Comparison of ENCODE assay signal across 19 cellular contexts in genomic region chr2:12755384-12755783, GRCh38. TPM values are rescaled to one million over a fixed set of nuclear protein-coding genes. Genes with fewer than 3 reads are reported as not detected.
A peak's percentile ranks its signal among the peaks of the same experiment; 100 is the strongest.
DNase-seq lines count a peak whose midpoint lies in the region; TF ChIP-seq lines count a peak whose summit lies in the region.
"Had no signal": no experiment of that assay in that cellular context is flagged by ENCODE, and none has a peak within 500 bp of the region (broad histone marks: within the 10 kb centered on the region; RNA-seq: fewer than 3 reads in every experiment).

No MANE protein-coding gene starts in this region.

- no peak overlapping the region for H4K91ac ChIP-seq in mesenchymal stem cell (ENCODE audit: low read length)

- no peak overlapping the region for H2AK5ac ChIP-seq in mesenchymal stem cell (ENCODE audit: low read length, severe bottlenecking)

- H3K4ac ChIP-seq in mesenchymal stem cell (ENCODE audit: low read depth in 1 of 2, low read length in 2 of 2) = no peak overlapping the region

- no peak overlapping the region for H2BK120ac ChIP-seq in mesenchymal stem cell (ENCODE audit: low read depth, low read length)

- no peak overlapping the region for H3K4me2 ChIP-seq in mesenchymal stem cell (ENCODE audit: low read length, poor library complexity, severe bottlenecking)
- H3K4me2 ChIP-seq: BLaER1 treated with 17β-estradiol and CSF1 and Interleukin-3, amounts not matched to agents 10 nM and 100 nM had no signal

- intact Hi-C loops in left ventricle myocardium inferior (cut with micrococcal nuclease) = no loop called here
- intact Hi-C loops in adrenal gland (cut with DNase I) = no loop called here

- H3K9ac ChIP-seq in mesenchymal stem cell (ENCODE audit: low read length) = no peak overlapping the region
- H3K9ac ChIP-seq: BLaER1 treated with 17β-estradiol and CSF1 and Interleukin-3, amounts not matched to agents 10 nM and 100 nM had no signal

- H3K27ac ChIP-seq in left ventricle myocardium inferior (replicated peaks) = peak overlapping the region; percentile 69
- no peak overlapping the region for H3K27ac ChIP-seq in right atrium auricular region
- H3K27ac ChIP-seq in adrenal gland = no peak overlapping the region
- H3K27ac ChIP-seq in mesenchymal stem cell (ENCODE audit: low read length, poor library complexity, severe bottlenecking) = no peak overlapping the region
- no peak overlapping the region for H3K27ac ChIP-seq in tibial nerve
- H3K27ac ChIP-seq: 22Rv1; BLaER1 treated with 17β-estradiol and CSF1 and Interleukin-3, amounts not matched to agents 10 nM and 100 nM had no signal

- H3K18ac ChIP-seq in mesenchymal stem cell (ENCODE audit: low read depth in 1 of 2, low read length in 2 of 2) = no peak overlapping the region

- H3K4me1 ChIP-seq in left ventricle myocardium inferior (peaks cover 37% of the 10 kb centered on the region), right atrium auricular region (no peaks in the 10 kb centered on the region), adrenal gland (replicated peaks in 1 of 2) (peaks cover 0 to 8% of the 10 kb centered on the region in 2 donors), mesenchymal stem cell (ENCODE audit: control insufficient read depth, insufficient read depth, low read depth, low read length) (peaks cover 2% of the 10 kb centered on the region), tibial nerve (peaks cover 0 to 8% (median 0%) of the 10 kb centered on the region in 4 donors)
- H3K4me1 ChIP-seq: BLaER1 treated with 17β-estradiol and CSF1 and Interleukin-3, amounts not matched to agents 10 nM and 100 nM; HAP-1 had no signal

- WGBS in adrenal gland, 4 donors = 16 to 45% (median 28%) methylated on average over 3 of the region's 3 CpGs
- WGBS in mesenchymal stem cell = 80% methylated on average over 3 of the region's 3 CpGs
- 65 to 76% methylated on average over 3 of the region's 3 CpGs for WGBS in tibial nerve, 2 donors

- no peak overlapping the region for H2AFZ ChIP-seq in mesenchymal stem cell (ENCODE audit: low read depth, low read length)

- DNase-seq in left ventricle myocardium inferior = no peak
- no peak for DNase-seq in right atrium auricular region (ENCODE audit: low spot score)
- DNase-seq in adrenal gland = peak in 4 of 7 donors; percentile 13 to 47 (median 20)
- no peak for DNase-seq in mesenchymal stem cell
- DNase-seq in NCI-H1930 (lab: John Stamatoyannopoulos, UW) = no peak
- DNase-seq in tibial nerve (ENCODE audit: low spot score in 2 of 2) = no peak
- DNase-seq in stimulated activated CD4-positive, alpha-beta T cell treated with anti-CD3 and anti-CD28 coated beads, Interleukin-2, amount 100 ng/mL, for 24 hours = no peak
- DNase-seq: CD4-positive, alpha-beta T cell; CD8-positive, alpha-beta memory T cell; DMS 273 treated with DMSO at 0.1 percent for 48 hours; DMS79; EL; GDM1; GOT3; HFFc6 had no signal

- H3K14ac ChIP-seq in mesenchymal stem cell (ENCODE audit: low read length in 2 of 2) = no peak overlapping the region

- TF ChIP-seq EP300 in tibial nerve (IDR thresholded peaks at IDR 0.05) = no peak

- H3K36me3 ChIP-seq in left ventricle myocardium inferior (no peaks in the 10 kb centered on the region), right atrium auricular region (no peaks in the 10 kb centered on the region), adrenal gland (replicated peaks in 1 of 2) (no peaks in the 10 kb centered on the region), mesenchymal stem cell (ENCODE audit: control insufficient read depth in 1 of 2, insufficient read depth in 2 of 2, low read depth in 1 of 2, low read length in 2 of 2) (no peaks in the 10 kb centered on the region), tibial nerve (no peaks in the 10 kb centered on the region)
- H3K36me3 ChIP-seq: BLaER1 treated with 17β-estradiol and CSF1 and Interleukin-3, amounts not matched to agents 10 nM and 100 nM; HAP-1 had no signal

- H2BK12ac ChIP-seq in mesenchymal stem cell (ENCODE audit: low read length in 2 of 2) = peak overlapping the region in 1 of 2 experiments; percentile 55

- no peak overlapping the region for H4K8ac ChIP-seq in mesenchymal stem cell (ENCODE audit: low read length)

- TF ChIP-seq POLR2A in adrenal gland (IDR thresholded peaks at IDR 0.05) (no peak), tibial nerve (IDR thresholded peaks at IDR 0.05) (no peak)

- H3K27me3 ChIP-seq in left ventricle myocardium inferior (ENCODE audit: low read depth) = no peaks in the 10 kb centered on the region
- H3K27me3 ChIP-seq in right atrium auricular region = no peaks in the 10 kb centered on the region
- H3K27me3 ChIP-seq in adrenal gland = no peaks in the 10 kb centered on the region
- no peaks in the 10 kb centered on the region for H3K27me3 ChIP-seq in mesenchymal stem cell (ENCODE audit: control insufficient read depth in 1 of 2, insufficient read depth in 1 of 2, low read length in 2 of 2)
- no peaks in the 10 kb centered on the region for H3K27me3 ChIP-seq in tibial nerve
- H3K27me3 ChIP-seq: BLaER1 treated with 17β-estradiol and CSF1 and Interleukin-3, amounts not matched to agents 10 nM and 100 nM had no signal

- no peaks in the 10 kb centered on the region for H3K79me1 ChIP-seq in mesenchymal stem cell (replicated peaks; ENCODE audit: low read length, poor library complexity, severe bottlenecking)

- no peak overlapping the region for H3K4me3 ChIP-seq in left ventricle myocardium inferior
- no peak overlapping the region for H3K4me3 ChIP-seq in right atrium auricular region
- no peak overlapping the region for H3K4me3 ChIP-seq in adrenal gland
- no peak overlapping the region for H3K4me3 ChIP-seq in mesenchymal stem cell (ENCODE audit: insufficient read depth in 1 of 2, low read depth in 1 of 2, low read length in 2 of 2)
- no peak overlapping the region for H3K4me3 ChIP-seq in tibial nerve
- H3K4me3 ChIP-seq: BLaER1 treated with 17β-estradiol and CSF1 and Interleukin-3, amounts not matched to agents 10 nM and 100 nM; GM12878; HAP-1 had no signal

- no peak overlapping the region for H2BK5ac ChIP-seq in mesenchymal stem cell (ENCODE audit: low read depth, low read length, poor library complexity, severe bottlenecking)

- H3K9me3 ChIP-seq in left ventricle myocardium inferior (replicated peaks) (no peaks in the 10 kb centered on the region), right atrium auricular region (no peaks in the 10 kb centered on the region), adrenal gland (replicated peaks in 1 of 3) (no peaks in the 10 kb centered on the region), mesenchymal stem cell (ENCODE audit: control insufficient read depth, low read length) (no peaks in the 10 kb centered on the region), tibial nerve (no peaks in the 10 kb centered on the region)
- H3K9me3 ChIP-seq: BLaER1 treated with 17β-estradiol and CSF1 and Interleukin-3, amounts not matched to agents 10 nM and 100 nM; HAP-1 had no signal

- no peak overlapping the region for H3K23ac ChIP-seq in mesenchymal stem cell (ENCODE audit: low read length in 2 of 2)

- peak overlapping the region; percentile 38 for H2BK15ac ChIP-seq in mesenchymal stem cell (ENCODE audit: low read depth, poor library complexity, severe bottlenecking)

- no peak for TF ChIP-seq CTCF in left ventricle myocardium inferior (IDR thresholded peaks at IDR 0.05; ENCODE audit: borderline replicate concordance)
- no peak for TF ChIP-seq CTCF in right atrium auricular region (IDR thresholded peaks at IDR 0.05)
- no peak for TF ChIP-seq CTCF in adrenal gland (IDR thresholded peaks at IDR 0.05)
- no peak for TF ChIP-seq CTCF in tibial nerve (IDR thresholded peaks at IDR 0.05)

RNA-seq across cellular contexts. Expression of gene TRIB2, which starts 38.6 kb away (rescaled TPM):
- total RNA-seq in left ventricle myocardium inferior (31.1 TPM), right atrium auricular region (10 to 100 TPM; 33.5 to 55.7 TPM), adrenal gland (100 to 1,000 TPM in 5 of 8 donors, 10 to 100 TPM in 3; 35.5 to 263 (median 112) TPM), tibial nerve (100 to 1,000 TPM; 182 to 554 (median 315) TPM)
- polyA plus RNA-seq in adrenal gland = 100 to 1,000 TPM in 2 of 3 donors, 10 to 100 TPM in 1; 37.9 to 130 (median 117) TPM
- 70.1 TPM for polyA plus RNA-seq in mesenchymal stem cell (2013, experiment 1 of 2)
- polyA plus RNA-seq in mesenchymal stem cell (2013, experiment 2 of 2) = 68.9 TPM

Comparison
In these comparisons a context has a peak if more than half of its experiments do, and no peak if none do; other contexts are left out.
1. DNase-seq: peak in adrenal gland (4 of 7); none in left ventricle myocardium inferior (single experiment), right atrium auricular region (single experiment), mesenchymal stem cell (single experiment), NCI-H1930 (0 of 2), tibial nerve (0 of 2) and stimulated activated CD4-positive, alpha-beta T cell treated with anti-CD3 and anti-CD28 coated beads, Interleukin-2, amount 100 ng/mL, for 24 hours (0 of 2).